ENCODE assay signal across 8 cellular contexts in the genomic region with DNA sequence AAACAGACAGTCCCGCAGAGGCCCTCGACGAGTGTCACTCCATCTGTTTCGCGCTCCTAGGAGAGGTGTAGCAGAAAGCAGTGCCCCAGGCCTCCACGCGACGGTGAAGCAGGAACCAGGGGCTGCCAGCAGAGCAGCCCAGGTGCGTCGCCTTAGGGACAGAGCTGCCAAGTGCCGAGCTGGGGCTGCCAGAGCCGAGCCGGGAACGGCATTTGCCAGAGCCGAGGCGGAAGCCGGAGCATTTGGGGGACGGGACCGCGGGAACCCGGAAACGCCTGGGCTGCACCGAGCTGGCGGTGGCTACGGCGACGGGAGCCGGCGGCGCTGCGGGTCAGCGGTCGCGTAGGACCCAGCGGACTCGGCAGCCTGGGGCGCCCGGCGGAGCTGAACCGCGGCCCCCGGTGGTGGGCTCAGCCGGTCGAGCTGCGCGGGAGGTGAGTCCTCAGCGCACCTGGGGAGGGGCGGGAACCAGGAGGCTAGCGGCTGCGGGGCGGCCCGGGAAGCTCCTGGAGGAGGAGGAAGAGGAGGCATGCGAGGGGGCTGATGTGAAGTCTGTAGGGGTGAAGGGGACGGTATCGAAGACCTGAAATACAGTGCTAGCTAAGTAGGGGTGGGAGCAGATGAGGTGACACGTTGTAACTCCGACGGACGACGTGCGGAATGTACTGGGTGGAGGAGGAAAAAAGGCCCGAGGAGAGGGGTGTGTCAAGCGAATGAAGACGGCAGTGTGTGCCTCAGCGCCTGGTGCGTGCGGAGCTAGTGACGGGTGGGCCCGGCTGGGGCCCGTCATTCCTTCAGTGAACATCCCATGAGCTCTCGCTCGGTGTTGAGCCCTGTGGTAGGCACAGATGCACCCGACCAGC. TPM values are rescaled to one million over a fixed set of nuclear protein-coding genes. Genes with fewer than 3 reads are reported as not detected.
DNase-seq lines count a peak whose midpoint lies in the region; ATAC-seq and TF ChIP-seq lines count a peak whose summit lies in the region.

Gene SLC35A3, plus strand, starts transcription at position 268 of the 863 bp plus-strand sequence. CDS start 23,559 bp downstream, outside the sequence.

- peak within 1 kb of the TSS; percentile 91 for H3K4me3 ChIP-seq in OCI-LY7 (ENCODE audit: low read depth, low read length, poor library complexity, severe bottlenecking)
- H3K4me3 ChIP-seq in esophagus muscularis mucosa: peak within 1 kb of the TSS; percentile 67 to 97 (median 86)

- H3K27ac ChIP-seq in OCI-LY7 (ENCODE audit: low read depth, low read length, poor library complexity, severe bottlenecking) (peak within 1 kb of the TSS; percentile 74), esophagus muscularis mucosa (replicated peaks in 1 of 4) (peak within 1 kb of the TSS; percentile 66 to 79 (median 73))

- H3K36me3 ChIP-seq in OCI-LY7 (ENCODE audit: insufficient read depth, low read length) (peaks cover 15% of the 10 kb centered on the region; the same call in 1 of the 2 replicates), esophagus muscularis mucosa (peaks cover 0 to 3% (median 0%) of the 10 kb centered on the region in 4 donors)

- POLR2A ChIA-PET in OCI-LY7 (lab: Charles Lee): interaction anchor here (0.5 to 2.3 kb wide), 20 partner anchors 11 to 1406 kb away, joined by 3 to 10 read pairs (median 4); partner anchors contain the start of genes AGL, DBT, FRRS1 and SASS6

- TF ChIP-seq EP300 in esophagus muscularis mucosa (IDR thresholded peaks at IDR 0.05): no peak

- no TSS peak for BruUV-seq in OCI-LY7 (replicated peaks; lab: Mats Ljungman, UMichigan)

- peak within 1 kb of the TSS; percentile 99 for H2AFZ ChIP-seq in OCI-LY7 (ENCODE audit: low read length)

- H3K9me3 ChIP-seq in OCI-LY7 (ENCODE audit: low read length) (no peaks in the 10 kb centered on the region), esophagus muscularis mucosa (no peaks in the 10 kb centered on the region)

- peak within 1 kb of the TSS; percentile 81 for H3K4me2 ChIP-seq in OCI-LY7 (ENCODE audit: low read length)

- 3% methylated on average over 30 of the region's 73 CpGs for WGBS in esophagus muscularis mucosa

- no peak for TF ChIP-seq POLR2A in esophagus muscularis mucosa (IDR thresholded peaks at IDR 0.05; ENCODE audit: low read depth)

- no peak for TF ChIP-seq CTCF in OCI-LY7 (conservative IDR thresholded peaks at IDR 0.05; ENCODE audit: low read length)
- no peak for TF ChIP-seq CTCF in esophagus muscularis mucosa (IDR thresholded peaks at IDR 0.05)

- DNase-seq in D341Med (ENCODE audit: low spot score) (peak; percentile 91), HT1080 (ENCODE audit: low read depth) (peak; percentile 68), OCI-LY7 (ENCODE audit: low spot score) (peak; percentile 92), esophagus muscularis mucosa (ENCODE audit: extremely low spot score) (no peak), myocyte (ENCODE audit: low read depth) (peak; percentile 77)
- peak; percentile 86 for DNase-seq in activated T-cell treated with anti-CD3 and anti-CD28 coated beads, Interleukin-2, amount 50 U/mL, for 1 hour
- peak; percentile 63 to 69 for DNase-seq in stimulated activated CD8-positive, alpha-beta memory T cell treated with anti-CD3 and anti-CD28 coated beads, Interleukin-7, amount 100 ng/mL, for 48 hours (ENCODE audit: extremely low read depth in 1 of 2, low read depth in 1 of 2)

- H3K9me2 ChIP-seq in OCI-LY7 (ENCODE audit: insufficient read depth, low read length): no peaks in the 10 kb centered on the region

- no peaks in the 10 kb centered on the region for H3K27me3 ChIP-seq in esophagus muscularis mucosa

- intact Hi-C loops in OCI-LY7 (cut with micrococcal nuclease; ENCODE audit: unreplicated experiment) (loop anchor here (1.0 to 5.0 kb wide), 4 partner anchors 69 to 163 kb away; partner anchors contain the start of genes AGL, SASS6 and TRMT13), esophagus muscularis mucosa (cut with DNase I) (no loop called here)

- peak; percentile 89 for ATAC-seq in GM21367 (IDR thresholded peaks at IDR 0.05; ENCODE audit: unreplicated experiment)

- H4K20me1 ChIP-seq in OCI-LY7 (ENCODE audit: insufficient read depth, low read length): peaks cover 4% of the 10 kb centered on the region; the same call in 1 of the 2 replicates

- CTCF ChIA-PET in OCI-LY7 (lab: Charles Lee; ENCODE audit: unreplicated experiment): interaction anchor here (0.6 to 1.2 kb wide), 4 partner anchors 11 to 519 kb away, joined by 3 read pairs; a partner anchor contains a TSS

- H3K4me1 ChIP-seq in OCI-LY7 (ENCODE audit: insufficient read depth, low read length, poor library complexity, severe bottlenecking) (peaks cover 19% of the 10 kb centered on the region), esophagus muscularis mucosa (peaks cover 15 to 23% (median 19%) of the 10 kb centered on the region in 4 donors)

- H3K79me2 ChIP-seq in OCI-LY7 (ENCODE audit: insufficient read depth, low read depth, low read length): peaks cover 41% of the 10 kb centered on the region

RNA-seq across cellular contexts. Expression of gene SLC35A3, which starts in this region (rescaled TPM):
- 27.6 and 31.0 TPM in 2 replicates for total RNA-seq in HT1080 (2014; rRNA removed; shearing (Covaris generic))
- polyA plus RNA-seq in HT1080 (2015; cell fraction: cytosol; rRNA removed): 15.7 and 19.8 TPM in 2 replicates
- polyA plus RNA-seq in HT1080 (2015; cell fraction: nucleus; rRNA removed): 18.9 and 22.4 TPM in 2 replicates
- total RNA-seq in OCI-LY7 (2014; rRNA removed; shearing (Covaris generic)): 15.9 and 26.8 TPM in 2 replicates
- 24.8 and 25.4 TPM in 2 replicates for total RNA-seq in OCI-LY7 (2022)
- 10 to 100 TPM; 16.8 to 24.6 (median 22.9) TPM for total RNA-seq in esophagus muscularis mucosa
- 17.5 and 22.6 TPM in 2 replicates for total RNA-seq in myocyte
- polyA plus RNA-seq in myocyte (2012): 6.8 TPM
